Comparison of ENCODE assay signal across 8 cellular contexts in the genomic region with DNA sequence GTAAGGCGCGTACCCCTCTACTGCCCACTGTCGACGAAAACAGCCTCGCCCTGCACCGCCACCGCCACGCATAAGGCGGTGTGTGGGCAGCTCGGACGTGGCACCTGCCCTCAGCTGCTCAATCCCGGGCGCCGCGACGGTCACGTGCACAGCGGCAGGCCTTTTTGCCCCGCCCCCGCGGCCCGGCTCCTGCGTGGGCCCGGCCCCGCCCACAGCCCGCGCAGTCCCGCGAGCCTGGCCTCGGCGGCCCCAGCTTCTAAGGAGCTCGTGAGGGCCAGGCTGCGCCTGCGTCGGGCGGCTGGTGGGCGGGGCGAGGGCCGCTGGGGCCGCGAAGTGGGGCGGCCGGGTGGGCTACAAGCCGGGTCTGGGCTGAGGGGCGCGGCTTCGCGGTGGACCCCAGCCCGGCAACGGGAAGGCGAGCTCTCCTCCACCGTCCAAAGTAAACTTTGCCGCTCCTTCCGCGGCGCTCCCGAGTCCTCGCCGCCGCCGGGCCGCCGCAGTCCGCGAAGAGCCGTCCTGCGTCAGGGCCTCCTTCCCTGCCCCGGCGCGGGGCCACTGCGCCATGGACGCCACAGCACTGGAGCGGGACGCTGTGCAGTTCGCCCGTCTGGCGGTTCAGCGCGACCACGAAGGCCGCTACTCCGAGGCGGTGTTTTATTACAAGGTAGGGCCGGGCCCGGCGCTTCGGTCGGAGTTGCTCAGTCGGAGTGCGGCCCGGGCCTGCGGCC. TPM values are rescaled to one million over a fixed set of nuclear protein-coding genes. Genes with fewer than 3 reads are reported as not detected.
DNase-seq lines count a peak whose midpoint lies in the region; ATAC-seq and TF ChIP-seq lines count a peak whose summit lies in the region.

TSS of gene CAPN7 (plus strand) at position 313 of the 728 bp plus-strand sequence. CDS start at position 563, 250 bp downstream.

- peaks cover 23% of the 10 kb centered on the region for H3K36me3 Mint-ChIP-seq in MCF 10A (ENCODE audit: insufficient read depth, unreplicated experiment)

- H3K4me1 Mint-ChIP-seq in MCF 10A (ENCODE audit: insufficient read depth, unreplicated experiment) = peaks cover 13% of the 10 kb centered on the region

- POLR2A ChIA-PET in MCF 10A (lab: Yijun Ruan, JAX) = interaction anchor here (0.7 to 6.9 kb wide), 30 partner anchors 8 to 1027 kb away, joined by 3 to 47 read pairs (median 4); partner anchors contain the start of genes CCDC174, EAF1, LSM3 and METTL6

- TF ChIP-seq CTCF in MCF 10A (IDR thresholded peaks at IDR 0.05; ENCODE audit: unreplicated experiment) = no peak

- peak; percentile 52 for ATAC-seq in HG03060 (IDR thresholded peaks at IDR 0.05; ENCODE audit: low read depth, unreplicated experiment)

- intact Hi-C loops in MCF 10A (cut with micrococcal nuclease) = loop anchor here (5.0 to 10.0 kb wide), 3 partner anchors 169 to 609 kb away; no protein-coding TSS in a partner anchor

- peak within 1 kb of the TSS; percentile 81 for H3K4me3 Mint-ChIP-seq in MCF 10A (ENCODE audit: unreplicated experiment)

- no TSS peak for BruUV-seq in MCF 10A (replicated peaks; lab: Mats Ljungman, UMichigan)

- no peaks in the 10 kb centered on the region for H3K9me3 Mint-ChIP-seq in MCF 10A (ENCODE audit: unreplicated experiment)

- DNase-seq in T follicular helper cell (ENCODE audit: low read depth) (peak; percentile 89), MCF 10A (ENCODE audit: unreplicated experiment) (peak; percentile 93), iris pigment epithelial cell (ENCODE audit: low read depth) (peak; percentile 94), anterior cingulate cortex (lab: John Stamatoyannopoulos, UW) (no peak), DMS153 treated with DMSO at 0.1 percent for 48 hours (lab: John Stamatoyannopoulos, UW; ENCODE audit: unreplicated experiment) (no peak)
- peak; percentile 96 for DNase-seq in stimulated activated CD4-positive, alpha-beta T cell treated with anti-CD3 and anti-CD28 coated beads, Interleukin-15, amount 100 ng/mL, for 24 hours

- CTCF ChIA-PET in MCF 10A (lab: Yijun Ruan, JAX) = interaction anchor here (0.5 to 9.1 kb wide), 18 partner anchors 10 to 903 kb away, joined by 3 to 121 read pairs (median 3); no protein-coding TSS in a partner anchor

- H3K27ac Mint-ChIP-seq in MCF 10A (ENCODE audit: low read depth, unreplicated experiment) = peak within 1 kb of the TSS; percentile 91

- peak; percentile 80 for TF ChIP-seq POLR2A in GM18526 (IDR thresholded peaks at IDR 0.05; ENCODE audit: extremely low read depth, insufficient read length)

- H3K27me3 Mint-ChIP-seq in MCF 10A (ENCODE audit: insufficient read depth, unreplicated experiment) = no peaks in the 10 kb centered on the region

RNA-seq across cellular contexts. Expression of gene CAPN7, which starts in this region (rescaled TPM):
- total RNA-seq in MCF 10A (2022) = 48.4 and 55.2 TPM in 2 replicates

Comparison
In these comparisons a context has a peak if more than half of its experiments do, and no peak if none do; other contexts are left out.
1. DNase-seq: peak in T follicular helper cell (single experiment), MCF 10A (single experiment), iris pigment epithelial cell (single experiment) and stimulated activated CD4-positive, alpha-beta T cell treated with anti-CD3 and anti-CD28 coated beads, Interleukin-15, amount 100 ng/mL, for 24 hours (single experiment); none in anterior cingulate cortex (0 of 58) and DMS153 treated with DMSO at 0.1 percent for 48 hours (single experiment).